ENCODE assay signal across 8 cellular contexts in genomic region chr1:15345711-15346355, GRCh38.
DNase-seq lines count a peak whose midpoint lies in the region; ATAC-seq and TF ChIP-seq lines count a peak whose summit lies in the region.

No MANE protein-coding gene starts in this region.

- ATAC-seq in GM18868 (IDR thresholded peaks at IDR 0.05; ENCODE audit: unreplicated experiment) (peak; percentile 47), GM19467 (IDR thresholded peaks at IDR 0.05; ENCODE audit: unreplicated experiment) (no peak)

- H3K36me3 Mint-ChIP-seq in activated naive CD4-positive, alpha-beta T cell treated with anti-CD3 and anti-CD28 coated beads, Interleukin-2, amount 50 U/mL, for 24 hours, result no peaks in the 10 kb centered on the region
- H3K36me3 Mint-ChIP-seq in neural crest cell (ENCODE audit: low read depth), result no peaks in the 10 kb centered on the region

- H3K9me3 Mint-ChIP-seq in activated naive CD4-positive, alpha-beta T cell treated with anti-CD3 and anti-CD28 coated beads, Interleukin-2, amount 50 U/mL, for 24 hours, result no peaks in the 10 kb centered on the region
- no peaks in the 10 kb centered on the region for H3K9me3 Mint-ChIP-seq in neural crest cell

- peaks cover 21% of the 10 kb centered on the region for H3K27me3 Mint-ChIP-seq in activated naive CD4-positive, alpha-beta T cell treated with anti-CD3 and anti-CD28 coated beads, Interleukin-2, amount 50 U/mL, for 24 hours
- H3K27me3 Mint-ChIP-seq in neural crest cell (ENCODE audit: low read depth), result peaks cover 5% of the 10 kb centered on the region

- no peak overlapping the region for H3K27ac Mint-ChIP-seq in activated naive CD4-positive, alpha-beta T cell treated with anti-CD3 and anti-CD28 coated beads, Interleukin-2, amount 50 U/mL, for 24 hours
- peak overlapping the region; percentile 64 for H3K27ac Mint-ChIP-seq in neural crest cell (ENCODE audit: unreplicated experiment)

- no peak for TF ChIP-seq CTCF in neural crest cell (conservative IDR thresholded peaks at IDR 0.05)

- DNase-seq in SKM-1 (lab: John Stamatoyannopoulos, UW; ENCODE audit: unreplicated experiment) (peak; percentile 83), neural crest cell (ENCODE audit: low read depth, low spot score) (no peak), NCI-H2107 treated with DMSO at 0.1 percent for 48 hours (lab: John Stamatoyannopoulos, UW; ENCODE audit: unreplicated experiment) (no peak), epidermal melanocyte (ENCODE audit: insufficient read length, low spot score) (no peak), SK-N-DZ (ENCODE audit: low spot score) (no peak)

- H3K4me3 Mint-ChIP-seq in activated naive CD4-positive, alpha-beta T cell treated with anti-CD3 and anti-CD28 coated beads, Interleukin-2, amount 50 U/mL, for 24 hours, result peak overlapping the region; percentile 36
- H3K4me3 Mint-ChIP-seq in neural crest cell, result no peak overlapping the region

- H3K4me1 Mint-ChIP-seq in activated naive CD4-positive, alpha-beta T cell treated with anti-CD3 and anti-CD28 coated beads, Interleukin-2, amount 50 U/mL, for 24 hours, result peaks cover 22% of the 10 kb centered on the region
- peaks cover 4% of the 10 kb centered on the region for H3K4me1 Mint-ChIP-seq in neural crest cell
